ENCODE assay signal across 8 cellular contexts in genomic region chr7:142391191-142391992, GRCh38.
DNase-seq lines count a peak whose midpoint lies in the region; ATAC-seq, FAIRE-seq and TF ChIP-seq lines count a peak whose summit lies in the region.

No MANE protein-coding gene starts in this region.

- CTCF ChIA-PET in AG04449 (lab: Yijun Ruan, JAX) (interaction anchor here (1.2 to 2.3 kb wide), 10 partner anchors 10 to 105 kb away, joined by 3 to 11 read pairs (median 4); no protein-coding TSS in a partner anchor), HEK293 (lab: Yijun Ruan, JAX) (interaction anchor here (0.6 to 2.6 kb wide), 10 partner anchors 13 to 392 kb away, joined by 3 to 9 read pairs (median 4); no protein-coding TSS in a partner anchor), endothelial cell of umbilical vein (lab: Charles Lee) (interaction anchor here (0.7 to 1.3 kb wide), 3 partner anchors 10 to 68 kb away, joined by 3 to 4 read pairs (median 4); no protein-coding TSS in a partner anchor)

- no peaks in the 10 kb centered on the region for H3K36me3 ChIP-seq in HEK293 (ENCODE audit: control insufficient read depth in 2 of 2, insufficient read depth in 1 of 2, low read length in 2 of 2)
- H3K36me3 ChIP-seq in WERI-Rb-1: no peaks in the 10 kb centered on the region
- H3K36me3 ChIP-seq in endothelial cell of umbilical vein (ENCODE audit: control insufficient read depth in 2 of 2, extremely low read depth in 1 of 2, insufficient read depth in 2 of 2, low read length in 2 of 2): no peaks in the 10 kb centered on the region

- H3K9ac ChIP-seq in endothelial cell of umbilical vein (replicated peaks; ENCODE audit: extremely low read depth, insufficient read depth, low read length): no peak overlapping the region

- no peaks in the 10 kb centered on the region for H3K79me2 ChIP-seq in endothelial cell of umbilical vein (ENCODE audit: control insufficient read depth, insufficient read depth, low read length)

- POLR2A ChIA-PET in AG04449 (lab: Yijun Ruan, JAX) (no interaction called here), HEK293 (lab: Yijun Ruan, JAX) (no interaction called here), endothelial cell of umbilical vein (lab: Charles Lee) (no interaction called here)

- H3K27ac ChIP-seq in HEK293 (ENCODE audit: extremely low read depth, low read depth, low read length) (no peak overlapping the region), WERI-Rb-1 (no peak overlapping the region), endothelial cell of umbilical vein (ENCODE audit: insufficient read depth, low read depth, low read length) (no peak overlapping the region)

- no peaks in the 10 kb centered on the region for H3K9me3 ChIP-seq in HEK293 (ENCODE audit: control insufficient read depth, insufficient read depth, low read depth, low read length)
- H3K9me3 ChIP-seq in WERI-Rb-1 (ENCODE audit: severe bottlenecking): no peaks in the 10 kb centered on the region
- H3K9me3 ChIP-seq in endothelial cell of umbilical vein (replicated peaks; ENCODE audit: control insufficient read depth, insufficient read depth, low read length): no peaks in the 10 kb centered on the region

- H3K27me3 ChIP-seq in WERI-Rb-1 (ENCODE audit: insufficient read depth, low read depth, severe bottlenecking): no peaks in the 10 kb centered on the region
- no peaks in the 10 kb centered on the region for H3K27me3 ChIP-seq in endothelial cell of umbilical vein (ENCODE audit: control insufficient read depth in 2 of 2, insufficient read depth in 2 of 2, low read length in 2 of 2)

- intact Hi-C loops in endothelial cell of umbilical vein (cut with micrococcal nuclease): no loop called here

- FAIRE-seq in endothelial cell of umbilical vein (lab: Jason Lieb, UNC) (no peak), HTR-8/SVneo (lab: Jason Lieb, UNC) (no peak)

- no peaks in the 10 kb centered on the region for H3K4me1 ChIP-seq in HEK293 (ENCODE audit: control insufficient read depth, insufficient read depth, low read length)
- no peaks in the 10 kb centered on the region for H3K4me1 ChIP-seq in endothelial cell of umbilical vein (ENCODE audit: control insufficient read depth, extremely low read depth, insufficient read depth, low read length)

- TF ChIP-seq CTCF in AG04449 (IDR thresholded peaks at IDR 0.05; ENCODE audit: insufficient read depth, low read length, missing control alignments) (peak; percentile 49), HEK293 (tag by site-specific recombination; IDR thresholded peaks at IDR 0.05) (no peak), WERI-Rb-1 (IDR thresholded peaks at IDR 0.05; ENCODE audit: low read depth, low read length) (peak; percentile 86), endothelial cell of umbilical vein (IDR thresholded peaks at IDR 0.05; ENCODE audit: extremely low read depth in 1 of 2, insufficient read depth in 1 of 2, low read depth in 1 of 2, low read length in 2 of 2) (peak; percentile 13 to 15)

- no peaks in the 10 kb centered on the region for H4K20me1 ChIP-seq in endothelial cell of umbilical vein (replicated peaks; ENCODE audit: control insufficient read depth, extremely low read depth, insufficient read depth, low read length)

- dilution Hi-C loops in endothelial cell of umbilical vein (cut with MboI; ENCODE audit: extremely low pct_ligation_motif_present, low sequenced_read_pairs): no loop called here

- H3K4me3 ChIP-seq in AG04449 (ENCODE audit: low read depth, low read length) (no peak overlapping the region), HEK293 (ENCODE audit: low read depth, low read length) (no peak overlapping the region), WERI-Rb-1 (ENCODE audit: low read depth, low read length) (no peak overlapping the region), endothelial cell of umbilical vein (replicated peaks in 1 of 3; ENCODE audit: insufficient read depth in 1 of 3, low read depth in 1 of 3, low read length in 3 of 3) (no peak overlapping the region)

- no TSS peak for BruUV-seq in endothelial cell of umbilical vein (replicated peaks; lab: Mats Ljungman, UMichigan)

- TF ChIP-seq POLR2A in endothelial cell of umbilical vein (IDR thresholded peaks at IDR 0.05; ENCODE audit: low read depth, low read length): no peak

- ATAC-seq in GM21447 (IDR thresholded peaks at IDR 0.05; ENCODE audit: unreplicated experiment): no peak

- DNase-seq in AG04449 (ENCODE audit: low read depth, low spot score): no peak
- peak; percentile 79 for DNase-seq in WERI-Rb-1
- no peak for DNase-seq in endothelial cell of umbilical vein (ENCODE audit: low read depth, low spot score)
- DNase-seq in stimulated activated CD8-positive, alpha-beta memory T cell treated with anti-CD3 and anti-CD28 coated beads, Interleukin-15, amount 100 ng/mL, for 1 hour (ENCODE audit: low read depth): peak; percentile 8
- DNase-seq in HTR-8/SVneo (ENCODE audit: insufficient read length, low spot score): no peak
- no peak for DNase-seq in activated gamma-delta T cell treated with Interleukin-2 at 50 U/mL for 16 hours

- H3K4me2 ChIP-seq in endothelial cell of umbilical vein (ENCODE audit: insufficient read depth, low read length): no peak overlapping the region

- H2AFZ ChIP-seq in endothelial cell of umbilical vein (ENCODE audit: low read depth, low read length): no peak overlapping the region

- H3K9me1 ChIP-seq in endothelial cell of umbilical vein (replicated peaks; ENCODE audit: control insufficient read depth, extremely low read depth, insufficient read depth, low read length): no peaks in the 10 kb centered on the region

TF ChIP-seq in HEK293, 187 proteins besides CTCF, POLR2A, EP300 and RAD21:
- TF ChIP-seq TCF7L2 (IDR thresholded peaks at IDR 0.05; ENCODE audit: borderline replicate concordance, low read depth, low read length) (no peak), ZNF654 (tag by site-specific recombination; IDR thresholded peaks at IDR 0.05; ENCODE audit: low read depth) (peak; percentile 43), HOXC10 (CRISPR knock-in tag; IDR thresholded peaks at IDR 0.05) (no peak), TRIM28 (IDR thresholded peaks at IDR 0.05; ENCODE audit: borderline replicate concordance, low read length) (no peak)
TF ChIP-seq in HEK293: peak in this region for 1.

TF ChIP-seq in endothelial cell of umbilical vein, 7 proteins besides CTCF, POLR2A, EP300 and RAD21:
- TF ChIP-seq FOS (IDR thresholded peaks at IDR 0.05; ENCODE audit: borderline replicate concordance, insufficient read depth, low read length): no peak
- no peak for TF ChIP-seq POLR2AphosphoS5 (IDR thresholded peaks at IDR 0.05; ENCODE audit: insufficient read depth, low read depth, low read length)
- no peak for TF ChIP-seq GATA2 (IDR thresholded peaks at IDR 0.05; ENCODE audit: insufficient read depth, insufficient read length, low read depth, low read length)
- TF ChIP-seq EZH2 (IDR thresholded peaks at IDR 0.05; ENCODE audit: borderline replicate concordance, low read depth, low read length, severe bottlenecking): no peak
- no peak for TF ChIP-seq MAX (IDR thresholded peaks at IDR 0.05; ENCODE audit: insufficient read depth, insufficient read length)
- TF ChIP-seq MYC (IDR thresholded peaks at IDR 0.05; ENCODE audit: low read depth, low read length): no peak
- no peak for TF ChIP-seq JUN (IDR thresholded peaks at IDR 0.05; ENCODE audit: borderline replicate concordance, insufficient read depth, insufficient read length, low read depth)

Comparison
In these comparisons a context has a peak if more than half of its experiments do, and no peak if none do; other contexts are left out.
1. DNase-seq: peak in WERI-Rb-1 (single experiment) and stimulated activated CD8-positive, alpha-beta memory T cell treated with anti-CD3 and anti-CD28 coated beads, Interleukin-15, amount 100 ng/mL, for 1 hour (single experiment); none in AG04449 (single experiment), endothelial cell of umbilical vein (single experiment), HTR-8/SVneo (single experiment) and activated gamma-delta T cell treated with Interleukin-2 at 50 U/mL for 16 hours (single experiment).